ENCODE assay signal across 16 cellular contexts in genomic region chr14:103828315-103828967, GRCh38. TPM values are rescaled to one million over a fixed set of nuclear protein-coding genes. Genes with fewer than 3 reads are reported as not detected.
DNase-seq lines count a peak whose midpoint lies in the region; ATAC-seq, FAIRE-seq and TF ChIP-seq lines count a peak whose summit lies in the region.
"Had no signal": no experiment of that assay in that cellular context is flagged by ENCODE, and none has a peak within 500 bp of the region (broad histone marks: within the 10 kb centered on the region; RNA-seq: fewer than 3 reads in every experiment).

No MANE protein-coding gene starts in this region.

- no peak overlapping the region for H3K4me3 Mint-ChIP-seq in endodermal cell

- H3K9ac ChIP-seq in GM23248 (0 out of 2 replicates have a peak overlapping the region, but pooled peaks have one; percentile 12), SK-N-MC (ENCODE audit: insufficient read length) (no peak overlapping the region), endodermal cell (ENCODE audit: extremely low read depth, low read length, poor library complexity, severe bottlenecking) (no peak overlapping the region)

- H3K27me3 ChIP-seq in GM23248 (replicated peaks; ENCODE audit: insufficient read depth) (no peaks in the 10 kb centered on the region), gastroesophageal sphincter (no peaks in the 10 kb centered on the region), prostate gland (replicated peaks; ENCODE audit: insufficient read depth) (no peaks in the 10 kb centered on the region), endodermal cell (ENCODE audit: control insufficient read depth, insufficient read depth, low read length, poor library complexity, severe bottlenecking) (no peaks in the 10 kb centered on the region)
- H3K27me3 ChIP-seq: SJSA1 had no signal

- H3K9me3 ChIP-seq in GM23248 (ENCODE audit: low read depth) = no peaks in the 10 kb centered on the region
- H3K9me3 ChIP-seq in SK-N-MC (ENCODE audit: low read depth, low read length) = no peaks in the 10 kb centered on the region
- H3K9me3 ChIP-seq in gastroesophageal sphincter = no peaks in the 10 kb centered on the region
- H3K9me3 ChIP-seq in prostate gland = no peaks in the 10 kb centered on the region
- H3K9me3 ChIP-seq in endodermal cell (ENCODE audit: control insufficient read depth, low read length) = no peaks in the 10 kb centered on the region
- H3K9me3 ChIP-seq: SJSA1 had no signal

- H3K27ac Mint-ChIP-seq in endodermal cell = no peak overlapping the region
- H3K27ac Mint-ChIP-seq: activated naive CD4-positive, alpha-beta T cell treated with anti-CD3 and anti-CD28 coated beads, Interleukin-2, amount 50 U/mL, for 72 hours had no signal

- H3K27me3 Mint-ChIP-seq in endodermal cell (ENCODE audit: insufficient read depth) = no peaks in the 10 kb centered on the region

- H3K27ac ChIP-seq in GM23248 (no peak overlapping the region), SK-N-MC (peak overlapping the region; percentile 42), gastroesophageal sphincter (peak overlapping the region; percentile 5 to 78 (median 56)), prostate gland (peak overlapping the region; percentile 26 to 66), endodermal cell (ENCODE audit: low read depth, low read length) (no peak overlapping the region)
- H3K27ac ChIP-seq: HL-60, SJSA1 had no signal

- H3K4me2 ChIP-seq in GM23248 (ENCODE audit: unreplicated experiment) = peak overlapping the region; percentile 34

- H3K4me3 ChIP-seq in GM23248 (peak overlapping the region; percentile 9; the same call in 1 of the 2 replicates), SK-N-MC (no peak overlapping the region), gastroesophageal sphincter (no peak overlapping the region), prostate gland (no peak overlapping the region), endodermal cell (ENCODE audit: low read length) (no peak overlapping the region)
- H3K4me3 ChIP-seq: SJSA1 had no signal

- H3K9me3 Mint-ChIP-seq in endodermal cell = no peaks in the 10 kb centered on the region
- H3K9me3 Mint-ChIP-seq: activated naive CD4-positive, alpha-beta T cell treated with anti-CD3 and anti-CD28 coated beads, Interleukin-2, amount 50 U/mL, for 72 hours had no signal

- peak; percentile 28 for ATAC-seq in gastroesophageal sphincter
- no peak for ATAC-seq in HG03457 (IDR thresholded peaks at IDR 0.05; ENCODE audit: unreplicated experiment)

- peak overlapping the region; percentile 60 for H2AFZ ChIP-seq in GM23248

- peaks cover 11% of the 10 kb centered on the region for H3K79me2 ChIP-seq in GM23248 (ENCODE audit: insufficient read depth)

- H3K9me2 ChIP-seq in GM23248 (ENCODE audit: insufficient read depth) = no peaks in the 10 kb centered on the region

- H3K4me1 ChIP-seq in GM23248 (ENCODE audit: insufficient read depth) (0 out of 2 replicates have a peak, but pooled peaks cover 6% of the 10 kb centered on the region), gastroesophageal sphincter (peaks cover 0 to 28% (median 0%) of the 10 kb centered on the region in 3 donors), prostate gland (replicated peaks) (peaks cover 10% of the 10 kb centered on the region), endodermal cell (ENCODE audit: control insufficient read depth, insufficient read depth, low read length) (no peaks in the 10 kb centered on the region)
- H3K4me1 ChIP-seq: SJSA1 had no signal

- H4K20me1 ChIP-seq in GM23248 (ENCODE audit: insufficient read depth) = no peaks in the 10 kb centered on the region

- no peak for TF ChIP-seq EP300 in gastroesophageal sphincter (IDR thresholded peaks at IDR 0.05)

- no peaks in the 10 kb centered on the region for H3F3A ChIP-seq in GM23248 (ENCODE audit: insufficient read depth)

- intact Hi-C loops in prostate gland (cut with DNase I) = no loop called here

- H3K36me3 ChIP-seq in GM23248 (ENCODE audit: low read depth) (no peaks in the 10 kb centered on the region), SK-N-MC (ENCODE audit: insufficient read depth, low read length) (no peaks in the 10 kb centered on the region), gastroesophageal sphincter (no peaks in the 10 kb centered on the region), prostate gland (no peaks in the 10 kb centered on the region), endodermal cell (ENCODE audit: control insufficient read depth, insufficient read depth, low read length) (no peaks in the 10 kb centered on the region)
- H3K36me3 ChIP-seq: SJSA1 had no signal

- peak; percentile 66 for DNase-seq in GM23248
- no peak for DNase-seq in SK-N-MC (ENCODE audit: low read depth, low spot score)
- no peak for DNase-seq in prostate gland (ENCODE audit: low spot score)
- no peak for DNase-seq in CD1c-positive myeloid dendritic cell (ENCODE audit: extremely low spot score)
- DNase-seq in endodermal cell = no peak
- no peak for DNase-seq in GM12891 (ENCODE audit: insufficient read length, low spot score)
- DNase-seq: activated CD4-positive, CD25-positive, alpha-beta regulatory T cell treated with anti-CD3 and anti-CD28 coated beads, Interleukin-2, amount 50 U/mL, for 72 hours; DND-41; MV-4-11; NCI-H510A; small intestine had no signal

- 22 to 25% methylated on average over 9 of the region's 9 CpGs for WGBS in GM23248 (ENCODE audit: low coverage in 1 of 2, low lambda C conversion rate in 2 of 2, missing lambda C conversion rate in 2 of 2), 2 experiments
- WGBS in gastroesophageal sphincter (ENCODE audit: low coverage in 1 of 2), 2 donors = 10 to 13% methylated on average over 8 to 9 of the region's 9 CpGs
- 48% methylated on average over 9 of the region's 9 CpGs for WGBS in prostate gland
- 93 to 94% methylated on average over 8 to 9 of the region's 9 CpGs for WGBS in endodermal cell (ENCODE audit: insufficient coverage in 1 of 2, insufficient read length in 1 of 2), 2 experiments

- no peaks in the 10 kb centered on the region for H3K36me3 Mint-ChIP-seq in endodermal cell (ENCODE audit: low read depth)
- H3K36me3 Mint-ChIP-seq: activated naive CD4-positive, alpha-beta T cell treated with anti-CD3 and anti-CD28 coated beads, Interleukin-2, amount 50 U/mL, for 72 hours had no signal

- FAIRE-seq in GM12891 (lab: Jason Lieb, UNC) = no peak
- FAIRE-seq: small intestine had no signal

- TF ChIP-seq POLR2A in gastroesophageal sphincter (IDR thresholded peaks at IDR 0.05) (no peak), prostate gland (IDR thresholded peaks at IDR 0.05) (no peak), GM12891 (IDR thresholded peaks at IDR 0.05; ENCODE audit: low read depth, low read length) (no peak)

- in situ Hi-C loops in GM23248 (cut with MboI) = no loop called here

- TF ChIP-seq CTCF in gastroesophageal sphincter (IDR thresholded peaks at IDR 0.05) (no peak), prostate gland (IDR thresholded peaks at IDR 0.05) (no peak), endodermal cell (conservative IDR thresholded peaks at IDR 0.05) (no peak)

- H3K4me1 Mint-ChIP-seq in endodermal cell = peaks cover 7% of the 10 kb centered on the region

TF ChIP-seq in GM12891, 5 proteins besides CTCF, POLR2A, EP300 and RAD21:
- no peak for TF ChIP-seq POLR2AphosphoS5 (IDR thresholded peaks at IDR 0.05; ENCODE audit: low read depth, low read length)
- TF ChIP-seq TAF1 (IDR thresholded peaks at IDR 0.05; ENCODE audit: low read depth, low read length) = no peak
- no peak for TF ChIP-seq SPI1 (IDR thresholded peaks at IDR 0.05; ENCODE audit: low read depth, low read length)
- TF ChIP-seq PAX5 (IDR thresholded peaks at IDR 0.05; ENCODE audit: insufficient read depth, low read length, severe bottlenecking) = no peak
- no peak for TF ChIP-seq POU2F2 (IDR thresholded peaks at IDR 0.05; ENCODE audit: low read depth, low read length)
TF ChIP-seq in GM12891: peak in this region for 0.

RNA-seq across cellular contexts. Expression of gene PPP1R13B, which starts 18.9 kb away (rescaled TPM):
- 4.6 and 10.6 TPM in 2 replicates for total RNA-seq in GM23248 (2014; rRNA removed; shearing (Covaris generic))
- polyA plus RNA-seq in GM23248 (2016; fragmentation: Nextera tagmentation; extraction: Ambion mirVana) = 2.0 and 2.4 TPM in 2 replicates
- total RNA-seq in gastroesophageal sphincter = 10 to 100 TPM; 13.9 to 24.8 (median 17.5) TPM
- total RNA-seq in prostate gland = 10 to 100 TPM; 48.2 to 64.6 TPM
- total RNA-seq in endodermal cell = 10 to 100 TPM; 15.6 to 17.5 TPM
- 3.3 TPM for polyA plus RNA-seq in endodermal cell (2013, experiment 1 of 2)
- 4.4 TPM for polyA plus RNA-seq in endodermal cell (2013, experiment 2 of 2)
- 3.6 TPM for polyA plus RNA-seq in GM12891 (2012; ENCODE audit: low read depth, missing spikeins)

Comparison
In these comparisons a context has a peak if more than half of its experiments do, and no peak if none do; other contexts are left out.
1. H3K27ac ChIP-seq: peak in SK-N-MC (single experiment), gastroesophageal sphincter (4 of 4) and prostate gland (2 of 2); none in GM23248 (single experiment) and endodermal cell (single experiment).